Comparison of ENCODE assay signal across 14 cellular contexts in genomic region chr1:109369167-109369746, GRCh38. TPM values are rescaled to one million over a fixed set of nuclear protein-coding genes. Genes with fewer than 3 reads are reported as not detected.
A peak's percentile ranks its signal among the peaks of the same experiment; 100 is the strongest.
DNase-seq lines count a peak whose midpoint lies in the region; ATAC-seq and TF ChIP-seq lines count a peak whose summit lies in the region.
"Had no signal": no experiment of that assay in that cellular context is flagged by ENCODE, and none has a peak within 500 bp of the region (broad histone marks: within the 10 kb centered on the region; RNA-seq: fewer than 3 reads in every experiment).

No MANE protein-coding gene starts in this region.

- H3K9ac ChIP-seq in SK-N-SH (peak overlapping the region; percentile 13; the same call in 1 of the 2 replicates), stomach smooth muscle (ENCODE audit: low read length in 2 of 2) (no peak overlapping the region)

- H4K20me1 ChIP-seq in SK-N-SH (ENCODE audit: insufficient read depth): no peaks in the 10 kb centered on the region

- H3K79me2 ChIP-seq in SK-N-SH (ENCODE audit: insufficient read depth): peaks cover 30% of the 10 kb centered on the region; the same call in 1 of the 2 replicates

- no peaks in the 10 kb centered on the region for H3K9me2 ChIP-seq in SK-N-SH

- H3K27ac ChIP-seq in SK-N-SH (ENCODE audit: low read depth in 2 of 2, low read length in 1 of 2) (peak overlapping the region in 1 of 2 experiments; percentile 88; a peak in 3 of 4 replicates), gastroesophageal sphincter (peak overlapping the region; percentile 85 to 99 (median 88)), stomach smooth muscle (ENCODE audit: low read length) (peak overlapping the region; percentile 74)
- H3K27ac ChIP-seq: adrenal gland had no signal

- H3K36me3 ChIP-seq in SK-N-SH (replicated peaks in 1 of 2; ENCODE audit: control insufficient read depth in 1 of 2, insufficient read depth in 2 of 2, low read length in 1 of 2) (peaks cover 0 to 8% of the 10 kb centered on the region in 2 experiments), gastroesophageal sphincter (peaks cover 0 to 39% of the 10 kb centered on the region in 2 donors), stomach smooth muscle (ENCODE audit: control insufficient read depth in 2 of 2, insufficient read depth in 2 of 2, low read length in 2 of 2) (peaks cover 13 to 15% of the 10 kb centered on the region in 2 donors), BE2C (no peaks in the 10 kb centered on the region)

- TF ChIP-seq RAD21 in SK-N-SH (IDR thresholded peaks at IDR 0.05; ENCODE audit: low read length): no peak

- H3K9me3 Mint-ChIP-seq in activated naive CD8-positive, alpha-beta T cell treated with anti-CD3 and anti-CD28 coated beads, Interleukin-2, amount 50 U/mL, for 24 hours: no peaks in the 10 kb centered on the region
- H3K9me3 Mint-ChIP-seq: nephron progenitor cell; stimulated activated naive CD8-positive, alpha-beta T cell treated with anti-CD3 and anti-CD28 coated beads, Interleukin-15, Interleukin-2, amounts not matched to agents 100 ng/mL and 50 ng/mL, for 24 hours had no signal

- H3K36me3 Mint-ChIP-seq in activated naive CD8-positive, alpha-beta T cell treated with anti-CD3 and anti-CD28 coated beads, Interleukin-2, amount 50 U/mL, for 24 hours (ENCODE audit: low read depth): no peaks in the 10 kb centered on the region

- CTCF ChIA-PET in SK-N-SH (lab: Yijun Ruan, JAX): no interaction called here

- peaks cover 21% of the 10 kb centered on the region for H3K4me1 Mint-ChIP-seq in activated naive CD8-positive, alpha-beta T cell treated with anti-CD3 and anti-CD28 coated beads, Interleukin-2, amount 50 U/mL, for 24 hours

- H3K4me3 ChIP-seq in SK-N-SH (ENCODE audit: low read depth in 2 of 2, low read length in 1 of 2): no peak overlapping the region
- no peak overlapping the region for H3K4me3 ChIP-seq in gastroesophageal sphincter
- no peak overlapping the region for H3K4me3 ChIP-seq in stomach smooth muscle (ENCODE audit: low read length in 2 of 2)
- no peak overlapping the region for H3K4me3 ChIP-seq in BE2C (ENCODE audit: low read depth, low read length)
- H3K4me3 ChIP-seq: adrenal gland had no signal

- H3K27me3 Mint-ChIP-seq in activated naive CD8-positive, alpha-beta T cell treated with anti-CD3 and anti-CD28 coated beads, Interleukin-2, amount 50 U/mL, for 24 hours: peaks cover 10% of the 10 kb centered on the region

- H3K4me3 Mint-ChIP-seq in activated naive CD8-positive, alpha-beta T cell treated with anti-CD3 and anti-CD28 coated beads, Interleukin-2, amount 50 U/mL, for 24 hours: no peak overlapping the region
- H3K4me3 Mint-ChIP-seq: activated CD8-positive, alpha-beta memory T cell treated with anti-CD3 and anti-CD28 coated beads, Interleukin-2, amount 10 ng/mL, durations not matched to agents 7 days and 5 days; nephron progenitor cell; stimulated activated naive CD8-positive, alpha-beta T cell treated with anti-CD3 and anti-CD28 coated beads, Interleukin-15, Interleukin-2, amounts not matched to agents 100 ng/mL and 50 ng/mL, for 24 hours; T-helper 17 cell had no signal

- POLR2A ChIA-PET in SK-N-SH (lab: Yijun Ruan, JAX): no interaction called here

- no peak overlapping the region for H3K27ac Mint-ChIP-seq in activated naive CD8-positive, alpha-beta T cell treated with anti-CD3 and anti-CD28 coated beads, Interleukin-2, amount 50 U/mL, for 24 hours
- H3K27ac Mint-ChIP-seq: activated CD8-positive, alpha-beta memory T cell treated with anti-CD3 and anti-CD28 coated beads, Interleukin-2, amount 10 ng/mL, durations not matched to agents 7 days and 5 days; nephron progenitor cell; stimulated activated naive CD8-positive, alpha-beta T cell treated with anti-CD3 and anti-CD28 coated beads, Interleukin-15, Interleukin-2, amounts not matched to agents 100 ng/mL and 50 ng/mL, for 24 hours; T-helper 17 cell had no signal

- TF ChIP-seq POLR2A in gastroesophageal sphincter (IDR thresholded peaks at IDR 0.05): no peak

- peak overlapping the region; percentile 13; the same call in 1 of the 2 replicates for H3K4me2 ChIP-seq in SK-N-SH

- H3K9me3 ChIP-seq in SK-N-SH: no peaks in the 10 kb centered on the region
- H3K9me3 ChIP-seq in gastroesophageal sphincter: no peaks in the 10 kb centered on the region
- H3K9me3 ChIP-seq in stomach smooth muscle (ENCODE audit: control insufficient read depth in 2 of 2, low read length in 2 of 2): no peaks in the 10 kb centered on the region
- no peaks in the 10 kb centered on the region for H3K9me3 ChIP-seq in BE2C
- H3K9me3 ChIP-seq: adrenal gland had no signal

- ATAC-seq in gastroesophageal sphincter (no peak), HG03097 (IDR thresholded peaks at IDR 0.05; ENCODE audit: low FRiP score, unreplicated experiment) (no peak)
- ATAC-seq in activated naive CD8-positive, alpha-beta T cell treated with anti-CD3 and anti-CD28 coated beads, Interleukin-2, amount 50 U/mL, for 24 hours: no peak
- ATAC-seq: activated CD8-positive, alpha-beta memory T cell treated with anti-CD3 and anti-CD28 coated beads, Interleukin-2, amount 10 ng/mL, durations not matched to agents 7 days and 5 days; T-helper 17 cell had no signal

- DNase-seq in GM03348 (ENCODE audit: low spot score) (peak; percentile 47), SK-N-SH (no peak), NCI-H82 treated with DMSO at 0.1 percent for 48 hours (lab: John Stamatoyannopoulos, UW; ENCODE audit: unreplicated experiment) (no peak), BE2C (no peak)
- no peak for DNase-seq in activated naive CD8-positive, alpha-beta T cell treated with anti-CD3 and anti-CD28 coated beads, Interleukin-2, amount 50 U/mL, for 24 hours
- DNase-seq: activated CD8-positive, alpha-beta memory T cell treated with anti-CD3 and anti-CD28 coated beads, Interleukin-2, amount 10 ng/mL, durations not matched to agents 7 days and 5 days; NCI-H1105 treated with DMSO at 0.1 percent for 48 hours; nephron progenitor cell; T-helper 17 cell had no signal

- 96% methylated on average over 6 of the region's 6 CpGs for whole genome bisulfite sequencing in SK-N-SH (ENCODE audit: low lambda C conversion rate)
- 100% methylated on average over 2 of the region's 6 CpGs; no CpG with 5 or more reads in 1 of the 2 donors for WGBS in gastroesophageal sphincter (ENCODE audit: low coverage in 1 of 2), 2 donors

- H3K27me3 ChIP-seq in SK-N-SH (ENCODE audit: insufficient read depth) (no peaks in the 10 kb centered on the region), gastroesophageal sphincter (no peaks in the 10 kb centered on the region), stomach smooth muscle (ENCODE audit: control insufficient read depth in 1 of 2, insufficient read depth in 2 of 2, low read length in 2 of 2) (no peaks in the 10 kb centered on the region), BE2C (no peaks in the 10 kb centered on the region)
- H3K27me3 ChIP-seq: adrenal gland had no signal

- TF ChIP-seq CTCF in SK-N-SH (IDR thresholded peaks at IDR 0.05): no peak
- TF ChIP-seq CTCF in gastroesophageal sphincter (IDR thresholded peaks at IDR 0.05): no peak
- no peak for TF ChIP-seq CTCF in BE2C (IDR thresholded peaks at IDR 0.05; ENCODE audit: low read depth, low read length)

- no peak for TF ChIP-seq EP300 in SK-N-SH (IDR thresholded peaks at IDR 0.05; ENCODE audit: borderline replicate concordance in 1 of 2, low read depth in 1 of 2, low read length in 1 of 2)
- TF ChIP-seq EP300 in gastroesophageal sphincter (IDR thresholded peaks at IDR 0.05): no peak

- peaks cover 27% of the 10 kb centered on the region for H3F3A ChIP-seq in SK-N-SH (replicated peaks; ENCODE audit: insufficient read depth)

- H3K4me1 ChIP-seq in SK-N-SH (ENCODE audit: control insufficient read depth in 1 of 2, insufficient read depth in 2 of 2, low read depth in 1 of 2, low read length in 1 of 2): peaks cover 0 to 26% of the 10 kb centered on the region in 2 experiments; a peak in 2 of 4 replicates
- H3K4me1 ChIP-seq in gastroesophageal sphincter: peaks cover 9 to 75% (median 24%) of the 10 kb centered on the region in 3 donors
- peaks cover 36% of the 10 kb centered on the region for H3K4me1 ChIP-seq in stomach smooth muscle (ENCODE audit: control insufficient read depth, insufficient read depth, low read length)
- H3K4me1 ChIP-seq in BE2C: no peaks in the 10 kb centered on the region; the same call in 1 of the 2 replicates

- H2AFZ ChIP-seq in SK-N-SH (ENCODE audit: low read depth): peak overlapping the region; percentile 27; the same call in 1 of the 2 replicates

TF ChIP-seq in SK-N-SH, 30 proteins besides CTCF, POLR2A, EP300 and RAD21:
- TF ChIP-seq TCF12 (IDR thresholded peaks at IDR 0.05): 0 out of 2 replicates have a peak, but pooled peaks have one; percentile 12
- TF ChIP-seq FOXJ3 (CRISPR knock-in tag; IDR thresholded peaks at IDR 0.05): no peak

RNA-seq across cellular contexts. Expression of gene SORT1, which starts 28.5 kb away (rescaled TPM):
- 8.5 and 13.7 TPM in 2 replicates for polyA plus RNA-seq in SK-N-SH (2012; rRNA removed)
- polyA plus RNA-seq in SK-N-SH (2012; cell fraction: cytosol; rRNA removed): 11.2 and 12.1 TPM in 2 replicates
- 5.4 and 9.9 TPM in 2 replicates for polyA plus RNA-seq in SK-N-SH (2012; cell fraction: nucleus; rRNA removed)
- 100 to 1,000 TPM in 2 of 4 donors, 10 to 100 TPM in 2; 66.6 to 142 (median 105) TPM for total RNA-seq in gastroesophageal sphincter
- 7.0 TPM for polyA plus RNA-seq in BE2C (2012; ENCODE audit: insufficient read depth, insufficient read length, low read depth)

RNA-seq across cellular contexts. Expression of gene PSMA5, which starts 57.0 kb away (rescaled TPM):
- 118 and 139 TPM in 2 replicates for polyA plus RNA-seq in SK-N-SH (2012; rRNA removed)
- 136 and 148 TPM in 2 replicates for polyA plus RNA-seq in SK-N-SH (2012; cell fraction: cytosol; rRNA removed)
- 47.4 and 81.0 TPM in 2 replicates for polyA plus RNA-seq in SK-N-SH (2012; cell fraction: nucleus; rRNA removed)
- 10 to 100 TPM; 28.2 to 61.5 (median 30.4) TPM for total RNA-seq in gastroesophageal sphincter
- 152 TPM for polyA plus RNA-seq in BE2C (2012; ENCODE audit: insufficient read depth, insufficient read length, low read depth)
